In the genomic region with DNA sequence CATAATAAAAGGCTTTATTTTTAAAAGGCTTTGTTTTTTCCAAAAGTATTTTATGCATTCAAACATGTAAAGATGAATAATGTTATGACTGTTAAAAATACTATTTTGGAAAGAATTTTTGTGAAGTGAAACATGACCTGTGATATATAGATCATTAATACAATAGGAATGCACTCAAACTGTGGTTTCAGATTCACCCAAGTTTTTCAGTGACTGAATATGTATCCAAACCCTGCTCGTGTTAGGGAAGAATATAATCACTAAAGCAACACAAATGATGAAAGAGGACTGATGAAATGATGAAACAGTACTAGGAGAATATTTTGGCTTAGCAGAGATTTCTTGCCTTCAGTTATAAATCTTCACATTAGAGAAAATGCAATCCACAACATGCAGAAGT, we compare ENCODE assay signal across 12 cellular contexts.
DNase-seq lines count a peak whose midpoint lies in the region; ATAC-seq and TF ChIP-seq lines count a peak whose summit lies in the region.
"Had no signal": no experiment of that assay in that cellular context is flagged by ENCODE, and none has a peak within 500 bp of the region (broad histone marks: within the 10 kb centered on the region; RNA-seq: fewer than 3 reads in every experiment).

No MANE protein-coding gene starts in this region.

- H3K4me1 ChIP-seq in adipocyte (ENCODE audit: control insufficient read depth, insufficient read depth, low read length) (peaks cover 30% of the 10 kb centered on the region), neuronal stem cell (ENCODE audit: control insufficient read depth in 2 of 2, insufficient read depth in 1 of 2, low read depth in 1 of 2, low read length in 2 of 2) (no peaks in the 10 kb centered on the region)

- no peak overlapping the region for H2AK5ac ChIP-seq in neuronal stem cell (ENCODE audit: low read depth, low read length)

- no peak overlapping the region for H3K4me2 ChIP-seq in neuronal stem cell (ENCODE audit: insufficient read depth, low read length, poor library complexity, severe bottlenecking)
- H3K4me2 ChIP-seq: hepatocyte had no signal

- H3K36me3 ChIP-seq in adipocyte (ENCODE audit: control insufficient read depth, insufficient read depth, low read length, severe bottlenecking): no peaks in the 10 kb centered on the region
- no peaks in the 10 kb centered on the region for H3K36me3 ChIP-seq in neuronal stem cell (replicated peaks in 1 of 2; ENCODE audit: control insufficient read depth in 2 of 2, insufficient read depth in 2 of 2, low read length in 2 of 2)
- H3K36me3 ChIP-seq: neutrophil had no signal

- no peak overlapping the region for H3K4me3 Mint-ChIP-seq in activated CD4-positive, alpha-beta T cell treated with anti-CD3 and anti-CD28 coated beads, Interleukin-2, amount 10 ng/mL, durations not matched to agents 7 days and 5 days
- no peak overlapping the region for H3K4me3 Mint-ChIP-seq in stimulated activated naive CD8-positive, alpha-beta T cell treated with anti-CD3 and anti-CD28 coated beads, Interleukin-15, amount 100 ng/mL, for 72 hours
- H3K4me3 Mint-ChIP-seq in glutamatergic neuron (ENCODE audit: unreplicated experiment): no peak overlapping the region
- H3K4me3 Mint-ChIP-seq: WTC11 had no signal

- no peak overlapping the region for H4K8ac ChIP-seq in neuronal stem cell (ENCODE audit: low read depth, low read length)

- H2BK120ac ChIP-seq in neuronal stem cell (ENCODE audit: low read depth, low read length): no peak overlapping the region

- H2BK12ac ChIP-seq in neuronal stem cell (ENCODE audit: low read length): no peak overlapping the region

- no peak for TF ChIP-seq CTCF in glutamatergic neuron (IDR thresholded peaks at IDR 0.05; ENCODE audit: partially characterized antibody, unreplicated experiment)

- H3K4me3 ChIP-seq in adipocyte (ENCODE audit: low read length) (no peak overlapping the region), neuronal stem cell (ENCODE audit: low read length in 2 of 2) (no peak overlapping the region)
- H3K4me3 ChIP-seq: hepatocyte had no signal

- H3K27ac ChIP-seq in neuronal stem cell (replicated peaks; ENCODE audit: low read length): no peak overlapping the region
- H3K27ac ChIP-seq: hepatocyte, neutrophil had no signal

- peak; percentile 98 for DNase-seq in HCEC 1CT
- peak; percentile 86 for DNase-seq in adipocyte (ENCODE audit: low read depth)
- peak; percentile 84 for DNase-seq in fibroblast of the conjunctiva (ENCODE audit: low read depth)
- no peak for DNase-seq in activated CD4-positive, alpha-beta T cell treated with anti-CD3 and anti-CD28 coated beads, Interleukin-2, amount 10 ng/mL, durations not matched to agents 7 days and 5 days
- no peak for DNase-seq in stimulated activated naive CD8-positive, alpha-beta T cell treated with anti-CD3 and anti-CD28 coated beads, Interleukin-15, amount 100 ng/mL, for 72 hours
- no peak for DNase-seq in glutamatergic neuron
- DNase-seq in neuronal stem cell (ENCODE audit: low spot score): no peak
- DNase-seq: Kasumi-1, NCI-H2081 treated with DMSO at 0.1 percent for 48 hours had no signal

- no CpG with 5 or more reads among the region's 1 CpG for WGBS in neuronal stem cell (ENCODE audit: extremely low coverage in 2 of 2, insufficient read length in 2 of 2, insufficient replicate concordance in 1 of 2), 2 donors

- H3K23ac ChIP-seq in neuronal stem cell (ENCODE audit: low read depth, low read length, poor library complexity): no peak overlapping the region

- no peaks in the 10 kb centered on the region for H3K4me1 Mint-ChIP-seq in activated CD4-positive, alpha-beta T cell treated with anti-CD3 and anti-CD28 coated beads, Interleukin-2, amount 10 ng/mL, durations not matched to agents 7 days and 5 days
- no peaks in the 10 kb centered on the region for H3K4me1 Mint-ChIP-seq in stimulated activated naive CD8-positive, alpha-beta T cell treated with anti-CD3 and anti-CD28 coated beads, Interleukin-15, amount 100 ng/mL, for 72 hours
- H3K4me1 Mint-ChIP-seq in glutamatergic neuron (ENCODE audit: low read depth, unreplicated experiment): no peaks in the 10 kb centered on the region
- H3K4me1 Mint-ChIP-seq: WTC11 had no signal

- no peaks in the 10 kb centered on the region for H3K79me1 ChIP-seq in neuronal stem cell (ENCODE audit: low read depth, low read length)

- no peaks in the 10 kb centered on the region for H3K9me3 Mint-ChIP-seq in activated CD4-positive, alpha-beta T cell treated with anti-CD3 and anti-CD28 coated beads, Interleukin-2, amount 10 ng/mL, durations not matched to agents 7 days and 5 days
- no peaks in the 10 kb centered on the region for H3K9me3 Mint-ChIP-seq in stimulated activated naive CD8-positive, alpha-beta T cell treated with anti-CD3 and anti-CD28 coated beads, Interleukin-15, amount 100 ng/mL, for 72 hours
- H3K9me3 Mint-ChIP-seq in glutamatergic neuron (ENCODE audit: unreplicated experiment): no peaks in the 10 kb centered on the region

- H4K91ac ChIP-seq in neuronal stem cell (ENCODE audit: low read depth, low read length, poor library complexity): no peak overlapping the region

- H3K36me3 Mint-ChIP-seq in activated CD4-positive, alpha-beta T cell treated with anti-CD3 and anti-CD28 coated beads, Interleukin-2, amount 10 ng/mL, durations not matched to agents 7 days and 5 days (ENCODE audit: low read depth): no peaks in the 10 kb centered on the region
- H3K36me3 Mint-ChIP-seq in glutamatergic neuron (ENCODE audit: unreplicated experiment): no peaks in the 10 kb centered on the region

- POLR2A ChIA-PET in activated CD4-positive, alpha-beta T cell treated with anti-CD3 and anti-CD28 coated beads, Interleukin-2, amount 10 ng/mL, durations not matched to agents 7 days and 5 days (lab: Charles Lee): no interaction called here

- H3K9me3 ChIP-seq in adipocyte (ENCODE audit: control insufficient read depth, low read length): no peaks in the 10 kb centered on the region
- H3K9me3 ChIP-seq in neuronal stem cell (replicated peaks in 1 of 2; ENCODE audit: control insufficient read depth in 2 of 2, insufficient read depth in 1 of 2, low read depth in 1 of 2, low read length in 2 of 2): no peaks in the 10 kb centered on the region
- H3K9me3 ChIP-seq: neutrophil had no signal

- no peak overlapping the region for H3K14ac ChIP-seq in neuronal stem cell (ENCODE audit: low read length)

- no peak overlapping the region for H2BK15ac ChIP-seq in neuronal stem cell (ENCODE audit: low read length)

- H3K27me3 Mint-ChIP-seq in activated CD4-positive, alpha-beta T cell treated with anti-CD3 and anti-CD28 coated beads, Interleukin-2, amount 10 ng/mL, durations not matched to agents 7 days and 5 days: peaks cover 9% of the 10 kb centered on the region
- H3K27me3 Mint-ChIP-seq in stimulated activated naive CD8-positive, alpha-beta T cell treated with anti-CD3 and anti-CD28 coated beads, Interleukin-15, amount 100 ng/mL, for 72 hours: no peaks in the 10 kb centered on the region
- H3K27me3 Mint-ChIP-seq in glutamatergic neuron (ENCODE audit: unreplicated experiment): peaks cover 3% of the 10 kb centered on the region

- CTCF ChIA-PET in activated CD4-positive, alpha-beta T cell treated with anti-CD3 and anti-CD28 coated beads, Interleukin-2, amount 10 ng/mL, durations not matched to agents 7 days and 5 days (lab: Charles Lee): no interaction called here

- H3K27me3 ChIP-seq in adipocyte (replicated peaks; ENCODE audit: control insufficient read depth, insufficient read depth, low read length) (no peaks in the 10 kb centered on the region), neuronal stem cell (ENCODE audit: control insufficient read depth in 3 of 3, insufficient read depth in 3 of 3, low read depth in 1 of 3, low read length in 3 of 3) (no peaks in the 10 kb centered on the region)
- H3K27me3 ChIP-seq: hepatocyte, neutrophil had no signal

- H3K27ac Mint-ChIP-seq in activated CD4-positive, alpha-beta T cell treated with anti-CD3 and anti-CD28 coated beads, Interleukin-2, amount 10 ng/mL, durations not matched to agents 7 days and 5 days: no peak overlapping the region
- H3K27ac Mint-ChIP-seq in stimulated activated naive CD8-positive, alpha-beta T cell treated with anti-CD3 and anti-CD28 coated beads, Interleukin-15, amount 100 ng/mL, for 72 hours: no peak overlapping the region
- no peak overlapping the region for H3K27ac Mint-ChIP-seq in glutamatergic neuron (ENCODE audit: unreplicated experiment)
- H3K27ac Mint-ChIP-seq: WTC11 had no signal

- no peak overlapping the region for H3K18ac ChIP-seq in neuronal stem cell (ENCODE audit: low read length)

- H2BK5ac ChIP-seq in neuronal stem cell (ENCODE audit: low read length): no peak overlapping the region

- H3K9ac ChIP-seq in adipocyte (ENCODE audit: low read length) (no peak overlapping the region), neuronal stem cell (ENCODE audit: low read depth, low read length, poor library complexity) (no peak overlapping the region)

- no peak for ATAC-seq in stimulated activated naive CD8-positive, alpha-beta T cell treated with anti-CD3 and anti-CD28 coated beads, Interleukin-15, amount 100 ng/mL, for 72 hours
- ATAC-seq: WTC11 had no signal

- H3K4ac ChIP-seq in neuronal stem cell (ENCODE audit: low read length): no peak overlapping the region

- H2AFZ ChIP-seq in neuronal stem cell (ENCODE audit: low read length): no peak overlapping the region
- H2AFZ ChIP-seq: hepatocyte had no signal

Comparison
In these comparisons a context has a peak if more than half of its experiments do, and no peak if none do; other contexts are left out.
1. DNase-seq: peak in HCEC 1CT (single experiment), adipocyte (single experiment) and fibroblast of the conjunctiva (single experiment); none in activated CD4-positive, alpha-beta T cell treated with anti-CD3 and anti-CD28 coated beads, Interleukin-2, amount 10 ng/mL, durations not matched to agents 7 days and 5 days (single experiment), stimulated activated naive CD8-positive, alpha-beta T cell treated with anti-CD3 and anti-CD28 coated beads, Interleukin-15, amount 100 ng/mL, for 72 hours (0 of 2), glutamatergic neuron (single experiment) and neuronal stem cell (single experiment).